ENCODE assay signal across 18 cellular contexts in genomic region chr7:79212334-79212733, GRCh38.
A peak's percentile ranks its signal among the peaks of the same experiment; 100 is the strongest.
DNase-seq lines count a peak whose midpoint lies in the region; ATAC-seq and TF ChIP-seq lines count a peak whose summit lies in the region.
"Had no signal": no experiment of that assay in that cellular context is flagged by ENCODE, and none has a peak within 500 bp of the region (broad histone marks: within the 10 kb centered on the region; RNA-seq: fewer than 3 reads in every experiment).

No MANE protein-coding gene starts in this region.

- H3K27ac Mint-ChIP-seq in activated T-cell treated with anti-CD3 and anti-CD28 coated beads, Interleukin-2, amount 50 U/mL, for 24 hours = no peak overlapping the region
- H3K27ac Mint-ChIP-seq: CD4-positive, alpha-beta memory T cell; HFFc6 had no signal

- ATAC-seq in left lobe of liver = peak; percentile 46
- ATAC-seq in right lobe of liver = peak; percentile 36 to 64 (median 50)
- no peak for ATAC-seq in GM18520 (IDR thresholded peaks at IDR 0.05; ENCODE audit: unreplicated experiment)

- no peak overlapping the region for H3K4me3 ChIP-seq in right lobe of liver
- H3K4me3 ChIP-seq: HAP-1 had no signal

- H3K9me3 ChIP-seq in right lobe of liver = no peaks in the 10 kb centered on the region
- H3K9me3 ChIP-seq: HAP-1 had no signal

- no peaks in the 10 kb centered on the region for H3K27me3 Mint-ChIP-seq in activated T-cell treated with anti-CD3 and anti-CD28 coated beads, Interleukin-2, amount 50 U/mL, for 24 hours
- H3K27me3 Mint-ChIP-seq: CD4-positive, alpha-beta memory T cell had no signal

- no peaks in the 10 kb centered on the region for H3K9me3 Mint-ChIP-seq in activated T-cell treated with anti-CD3 and anti-CD28 coated beads, Interleukin-2, amount 50 U/mL, for 24 hours
- H3K9me3 Mint-ChIP-seq: HFFc6 had no signal

- no peaks in the 10 kb centered on the region for H3K27me3 ChIP-seq in right lobe of liver

- intact Hi-C loops in right lobe of liver (cut with DNase I) = no loop called here

- peak; percentile 29 for DNase-seq in NCI-H2171 treated with DMSO at 0.1 percent for 48 hours (lab: John Stamatoyannopoulos, UW)
- DNase-seq in NCI-H2171 (lab: John Stamatoyannopoulos, UW) = no peak
- DNase-seq in OCI-M1 (lab: John Stamatoyannopoulos, UW) = peak; percentile 50
- no peak for DNase-seq in left lobe of liver (ENCODE audit: low spot score)
- DNase-seq in right lobe of liver = no peak
- no peak for DNase-seq in NCI-H1092 treated with DMSO at 0.1 percent for 48 hours (lab: John Stamatoyannopoulos, UW)
- no peak for DNase-seq in activated T-cell treated with anti-CD3 and anti-CD28 coated beads, Interleukin-2, amount 50 U/mL, for 24 hours
- DNase-seq: 8988T; C1 segment of cervical spinal cord; Calu3; CD4-positive, alpha-beta memory T cell; COR-L47; DMS79 treated with DMSO at 0.1 percent for 48 hours; GF-D8; GOT3; HFFc6 had no signal

- peaks cover 0 to 15% (median 2%) of the 10 kb centered on the region in 4 donors for H3K4me1 ChIP-seq in right lobe of liver
- H3K4me1 ChIP-seq: HAP-1 had no signal

- TF ChIP-seq POLR2A in right lobe of liver (IDR thresholded peaks at IDR 0.05) = no peak

- no peak overlapping the region for H3K27ac ChIP-seq in right lobe of liver

- no peaks in the 10 kb centered on the region for H3K4me1 Mint-ChIP-seq in activated T-cell treated with anti-CD3 and anti-CD28 coated beads, Interleukin-2, amount 50 U/mL, for 24 hours (ENCODE audit: low read depth)
- H3K4me1 Mint-ChIP-seq: CD4-positive, alpha-beta memory T cell had no signal

- TF ChIP-seq CTCF in right lobe of liver (IDR thresholded peaks at IDR 0.05) = no peak

- WGBS in right lobe of liver (ENCODE audit: insufficient coverage, low coverage, low lambda C conversion rate, missing lambda C conversion rate) = 35% methylated on average over 1 of the region's 1 CpG

- H3K36me3 ChIP-seq in right lobe of liver = no peaks in the 10 kb centered on the region
- H3K36me3 ChIP-seq: HAP-1 had no signal

- H3K36me3 Mint-ChIP-seq in activated T-cell treated with anti-CD3 and anti-CD28 coated beads, Interleukin-2, amount 50 U/mL, for 24 hours (ENCODE audit: low read depth) = no peaks in the 10 kb centered on the region
- H3K36me3 Mint-ChIP-seq: CD4-positive, alpha-beta memory T cell had no signal

- H3K4me3 Mint-ChIP-seq in activated T-cell treated with anti-CD3 and anti-CD28 coated beads, Interleukin-2, amount 50 U/mL, for 24 hours = no peak overlapping the region
- H3K4me3 Mint-ChIP-seq: CD4-positive, alpha-beta memory T cell; HFFc6 had no signal

Comparison
In these comparisons a context has a peak if more than half of its experiments do, and no peak if none do; other contexts are left out.
1. DNase-seq: peak in NCI-H2171 treated with DMSO at 0.1 percent for 48 hours (single experiment) and OCI-M1 (single experiment); none in NCI-H2171 (single experiment), left lobe of liver (single experiment), right lobe of liver (0 of 3), NCI-H1092 treated with DMSO at 0.1 percent for 48 hours (single experiment) and activated T-cell treated with anti-CD3 and anti-CD28 coated beads, Interleukin-2, amount 50 U/mL, for 24 hours (single experiment).